8 cellular contexts compared by ENCODE assay signal in the genomic region with DNA sequence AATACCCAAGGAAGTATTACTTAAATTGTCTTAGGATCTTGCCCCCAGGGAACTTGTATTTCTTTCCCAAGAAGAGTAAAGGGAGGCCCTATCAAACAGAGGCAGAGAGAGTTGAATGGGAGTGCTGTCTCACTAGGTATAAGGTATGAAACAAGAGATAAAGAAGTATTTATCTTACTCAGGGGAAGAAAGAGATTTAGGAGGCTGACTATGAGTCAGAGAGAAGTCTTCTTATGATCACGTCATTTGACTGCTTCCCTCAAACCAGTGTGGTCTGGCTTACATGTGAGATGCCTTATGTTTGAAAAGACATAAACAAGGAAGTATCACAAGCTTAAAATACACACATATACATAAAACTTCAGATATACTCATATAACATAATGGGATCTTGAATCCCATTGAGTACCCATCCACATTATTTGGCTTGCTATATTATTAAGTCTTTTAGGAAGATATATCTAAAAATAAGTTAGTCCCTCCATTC. TPM values are rescaled to one million over a fixed set of nuclear protein-coding genes. Genes with fewer than 3 reads are reported as not detected.
DNase-seq lines count a peak whose midpoint lies in the region; ATAC-seq and TF ChIP-seq lines count a peak whose summit lies in the region.

No MANE protein-coding gene starts in this region.

- H3K27me3 ChIP-seq in RWPE2 (ENCODE audit: insufficient read depth, poor library complexity, severe bottlenecking) (no peaks in the 10 kb centered on the region), spleen (replicated peaks in 1 of 7) (no peaks in the 10 kb centered on the region)

- H3K27ac ChIP-seq in RWPE2 (ENCODE audit: poor library complexity, severe bottlenecking): no peak overlapping the region
- H3K27ac ChIP-seq in spleen: peak overlapping the region in 6 of 8 donors; percentile 2 to 80 (median 48)

- ATAC-seq in HG02938 (IDR thresholded peaks at IDR 0.05; ENCODE audit: unreplicated experiment): peak; percentile 49
- peak; percentile 45; the same call in 1 of the 3 replicates for ATAC-seq in RWPE2 (ENCODE audit: low read depth)

- peak; percentile 27 for DNase-seq in activated naive CD4-positive, alpha-beta T cell treated with Interleukin-2 at 50 U/mL for 16 hours
- DNase-seq in activated naive CD4-positive, alpha-beta T cell (lab: John Stamatoyannopoulos, UW): no peak
- no peak for DNase-seq in RWPE2 (ENCODE audit: low spot score)
- peak; percentile 64 for DNase-seq in effector CD4-positive, alpha-beta T cell
- no peak for DNase-seq in spleen
- no peak for DNase-seq in posterior cingulate gyrus
- no peak for DNase-seq in NK-92 (lab: John Stamatoyannopoulos, UW; ENCODE audit: unreplicated experiment)

- intact Hi-C loops in spleen (cut with DNase I; ENCODE audit: low total_unique reads) (no loop called here), posterior cingulate gyrus (cut with DNase I) (no loop called here)

- no peak for TF ChIP-seq CTCF in RWPE2 (IDR thresholded peaks at IDR 0.05; ENCODE audit: poor library complexity, severe bottlenecking)
- no peak for TF ChIP-seq CTCF in spleen (IDR thresholded peaks at IDR 0.05 in 8 of 11, conservative IDR thresholded peaks at IDR 0.05 in 3 of 11)

- H3K9me3 ChIP-seq in RWPE2 (ENCODE audit: severe bottlenecking) (no peaks in the 10 kb centered on the region), spleen (no peaks in the 10 kb centered on the region)

- H3K36me3 ChIP-seq in RWPE2 (ENCODE audit: low read depth) (no peaks in the 10 kb centered on the region), spleen (no peaks in the 10 kb centered on the region)

- H3K4me1 ChIP-seq in RWPE2 (ENCODE audit: insufficient read depth, poor library complexity, severe bottlenecking) (no peaks in the 10 kb centered on the region), spleen (peaks cover 3 to 99% (median 37%) of the 10 kb centered on the region in 6 donors)

- WGBS in spleen, 5 donors: 31 to 46% (median 36%) methylated on average over 1 of the region's 1 CpG

- H3K4me3 ChIP-seq in RWPE2 (ENCODE audit: severe bottlenecking) (no peak overlapping the region), spleen (no peak overlapping the region)

- no peak for TF ChIP-seq POLR2A in spleen (IDR thresholded peaks at IDR 0.05)

RNA-seq across cellular contexts. Expression of gene DUSP10, which starts 29.6 kb away (rescaled TPM):
- total RNA-seq in spleen: 10 to 100 TPM in 1 of 7 donors, 1 to 10 TPM in 6; 6.6 to 11.9 (median 7.6) TPM
- polyA plus RNA-seq in spleen: 1 to 10 TPM; 3.4 to 7.4 (median 4.4) TPM

Comparison
In these comparisons a context has a peak if more than half of its experiments do, and no peak if none do; other contexts are left out.
1. DNase-seq: peak in activated naive CD4-positive, alpha-beta T cell treated with Interleukin-2 at 50 U/mL for 16 hours (single experiment) and effector CD4-positive, alpha-beta T cell (single experiment); none in activated naive CD4-positive, alpha-beta T cell (0 of 4), RWPE2 (single experiment), spleen (single experiment), posterior cingulate gyrus (0 of 10) and NK-92 (single experiment).